8 cellular contexts compared by ENCODE assay signal in genomic region chr14:84446250-84446649, GRCh38.
"Had no signal": no experiment of that assay in that cellular context is flagged by ENCODE, and none has a peak within 500 bp of the region (broad histone marks: within the 10 kb centered on the region; RNA-seq: fewer than 3 reads in every experiment).

No MANE protein-coding gene starts in this region.

- H2AFZ ChIP-seq: GM23248, GM23338 had no signal

- H3K4me3 Mint-ChIP-seq: GM23338, H9, HFFc6 had no signal

- H3K27ac ChIP-seq: GM23248 had no signal

- DNase-seq: GM23248, GOT3, H7, H9, HCEC 1CT, HFFc6 had no signal

- H3K9me3 ChIP-seq: HAP-1 had no signal

- H3K36me3 ChIP-seq: HAP-1 had no signal

- H3K9me3 Mint-ChIP-seq: GM23338, H9, HFFc6 had no signal

- H3K9ac ChIP-seq: GM23248 had no signal

- H3K4me3 ChIP-seq: GM23248, GM23338, HAP-1 had no signal

- H3K27ac Mint-ChIP-seq: GM23338, H9, HFFc6 had no signal

- H3K4me2 ChIP-seq: GM23338 had no signal
